ENCODE assay signal across 9 cellular contexts in genomic region chr21:25456672-25457071, GRCh38.
DNase-seq lines count a peak whose midpoint lies in the region; ATAC-seq and TF ChIP-seq lines count a peak whose summit lies in the region.
"Had no signal": no experiment of that assay in that cellular context is flagged by ENCODE, and none has a peak within 500 bp of the region (broad histone marks: within the 10 kb centered on the region; RNA-seq: fewer than 3 reads in every experiment).

No MANE protein-coding gene starts in this region.

- CTCF ChIA-PET in activated CD8-positive, alpha-beta memory T cell treated with anti-CD3 and anti-CD28 coated beads, Interleukin-2, amount 10 ng/mL, durations not matched to agents 7 days and 5 days (lab: Charles Lee): interaction anchor here (1.1 to 1.3 kb wide), 3 partner anchors 32 to 116 kb away, joined by 3 to 4 read pairs (median 3); no protein-coding TSS in a partner anchor

- H3K9me3 Mint-ChIP-seq in activated CD8-positive, alpha-beta memory T cell treated with anti-CD3 and anti-CD28 coated beads, Interleukin-2, amount 10 ng/mL, durations not matched to agents 7 days and 5 days (ENCODE audit: low read depth): peaks cover 3% of the 10 kb centered on the region
- peaks cover 10% of the 10 kb centered on the region for H3K9me3 Mint-ChIP-seq in stimulated activated naive CD8-positive, alpha-beta T cell treated with anti-CD3 and anti-CD28 coated beads, Interleukin-15, Interleukin-2, amounts not matched to agents 100 ng/mL and 50 ng/mL, for 24 hours

- no peak overlapping the region for H3K4me3 ChIP-seq in astrocyte of the spinal cord (ENCODE audit: low read depth, low read length)

- ATAC-seq in activated CD8-positive, alpha-beta memory T cell treated with anti-CD3 and anti-CD28 coated beads, Interleukin-2, amount 10 ng/mL, durations not matched to agents 7 days and 5 days: peak; percentile 24
- ATAC-seq in HG03354 (IDR thresholded peaks at IDR 0.05; ENCODE audit: poor library complexity, severe bottlenecking, unreplicated experiment): peak; percentile 63

- no peak for TF ChIP-seq CTCF in astrocyte of the spinal cord (IDR thresholded peaks at IDR 0.05; ENCODE audit: low read depth, low read length)

- no peak for DNase-seq in activated CD8-positive, alpha-beta memory T cell treated with anti-CD3 and anti-CD28 coated beads, Interleukin-2, amount 10 ng/mL, durations not matched to agents 7 days and 5 days
- no peak for DNase-seq in activated CD8-positive, alpha-beta memory T cell treated with anti-CD3 and anti-CD28 coated beads, Interleukin-2, amount 50 U/mL, for 4 hours
- DNase-seq in astrocyte of the spinal cord (ENCODE audit: low read depth, low spot score) (peak; percentile 84), NCI-H2029 treated with DMSO at 0.1 percent for 48 hours (lab: John Stamatoyannopoulos, UW) (no peak), superior temporal gyrus (ENCODE audit: extremely low spot score) (no peak), caudate nucleus (lab: John Stamatoyannopoulos, UW) (no peak)

- no peak overlapping the region for H3K27ac ChIP-seq in caudate nucleus (ENCODE audit: low read depth, low read length)
- H3K27ac ChIP-seq: thoracic aorta had no signal

- H3K27me3 Mint-ChIP-seq in activated CD8-positive, alpha-beta memory T cell treated with anti-CD3 and anti-CD28 coated beads, Interleukin-2, amount 10 ng/mL, durations not matched to agents 7 days and 5 days: no peaks in the 10 kb centered on the region
- H3K27me3 Mint-ChIP-seq in stimulated activated naive CD8-positive, alpha-beta T cell treated with anti-CD3 and anti-CD28 coated beads, Interleukin-15, Interleukin-2, amounts not matched to agents 100 ng/mL and 50 ng/mL, for 24 hours: no peaks in the 10 kb centered on the region

- peaks cover 54% of the 10 kb centered on the region for H3K4me1 Mint-ChIP-seq in activated CD8-positive, alpha-beta memory T cell treated with anti-CD3 and anti-CD28 coated beads, Interleukin-2, amount 10 ng/mL, durations not matched to agents 7 days and 5 days
- H3K4me1 Mint-ChIP-seq in stimulated activated naive CD8-positive, alpha-beta T cell treated with anti-CD3 and anti-CD28 coated beads, Interleukin-15, Interleukin-2, amounts not matched to agents 100 ng/mL and 50 ng/mL, for 24 hours (ENCODE audit: low read depth): peaks cover 95% of the 10 kb centered on the region

- peaks cover 23% of the 10 kb centered on the region for H3K36me3 Mint-ChIP-seq in activated CD8-positive, alpha-beta memory T cell treated with anti-CD3 and anti-CD28 coated beads, Interleukin-2, amount 10 ng/mL, durations not matched to agents 7 days and 5 days
- H3K36me3 Mint-ChIP-seq in stimulated activated naive CD8-positive, alpha-beta T cell treated with anti-CD3 and anti-CD28 coated beads, Interleukin-15, Interleukin-2, amounts not matched to agents 100 ng/mL and 50 ng/mL, for 24 hours (ENCODE audit: low read depth): peaks cover 38% of the 10 kb centered on the region

- in situ Hi-C loops in astrocyte of the spinal cord (cut with HindIII; ENCODE audit: low sequenced_read_pairs): no loop called here

- H3K4me3 Mint-ChIP-seq in activated CD8-positive, alpha-beta memory T cell treated with anti-CD3 and anti-CD28 coated beads, Interleukin-2, amount 10 ng/mL, durations not matched to agents 7 days and 5 days: peak overlapping the region; percentile 73
- peak overlapping the region; percentile 67 for H3K4me3 Mint-ChIP-seq in stimulated activated naive CD8-positive, alpha-beta T cell treated with anti-CD3 and anti-CD28 coated beads, Interleukin-15, Interleukin-2, amounts not matched to agents 100 ng/mL and 50 ng/mL, for 24 hours

- peak overlapping the region; percentile 93 for H3K27ac Mint-ChIP-seq in activated CD8-positive, alpha-beta memory T cell treated with anti-CD3 and anti-CD28 coated beads, Interleukin-2, amount 10 ng/mL, durations not matched to agents 7 days and 5 days
- H3K27ac Mint-ChIP-seq in stimulated activated naive CD8-positive, alpha-beta T cell treated with anti-CD3 and anti-CD28 coated beads, Interleukin-15, Interleukin-2, amounts not matched to agents 100 ng/mL and 50 ng/mL, for 24 hours: peak overlapping the region; percentile 96
